Comparison of ENCODE assay signal across 8 cellular contexts in the genomic region with DNA sequence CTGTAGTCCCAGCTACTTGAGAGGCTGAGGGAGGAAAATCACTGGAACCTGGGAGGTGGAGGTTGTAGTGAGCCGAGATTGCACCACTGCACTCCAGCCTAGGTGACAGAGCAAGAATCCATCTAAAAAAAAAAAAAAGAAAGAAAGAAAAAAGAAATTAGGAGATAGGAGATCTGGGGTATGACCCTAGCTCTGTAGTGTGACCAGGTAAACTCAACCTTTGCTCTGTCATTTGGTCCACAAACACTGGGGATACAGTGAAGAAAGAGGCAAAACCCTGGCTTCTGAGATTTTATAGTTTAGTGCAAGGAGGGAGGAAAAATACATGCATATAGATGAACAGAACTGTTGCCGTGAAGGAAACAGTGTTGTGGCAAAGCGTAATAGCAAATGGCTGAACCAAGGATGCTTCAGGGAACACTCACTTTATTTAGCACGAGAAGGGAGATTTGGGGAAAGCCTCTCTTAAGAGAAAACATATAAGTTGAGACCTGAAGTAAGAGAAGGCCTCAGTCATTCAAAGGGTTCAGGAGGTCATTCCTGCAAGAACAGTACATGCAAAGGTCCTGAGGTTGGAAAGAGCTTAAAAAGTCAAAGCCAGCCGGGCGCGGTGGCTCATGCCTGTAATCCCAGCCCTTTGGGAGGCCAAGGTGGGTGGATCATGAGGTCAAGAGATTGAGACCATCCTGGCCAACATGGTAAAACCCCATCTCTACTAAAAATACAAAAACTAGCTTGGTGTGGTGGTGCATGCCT.
"Had no signal": no experiment of that assay in that cellular context is flagged by ENCODE, and none has a peak within 500 bp of the region (broad histone marks: within the 10 kb centered on the region; RNA-seq: fewer than 3 reads in every experiment).

No MANE protein-coding gene starts in this region.

- H3K4me2 ChIP-seq: GM23338 had no signal

- H3K4me1 ChIP-seq: HAP-1 had no signal

- H3K36me3 Mint-ChIP-seq: IgD-negative memory B cell had no signal

- ATAC-seq: GM23338, HCT116 had no signal

- H3K4me3 ChIP-seq: GM23338, HAP-1 had no signal

- H3K9me3 ChIP-seq: HAP-1 had no signal

- H3K27ac Mint-ChIP-seq: GM23338, IgD-negative memory B cell had no signal

- H2AFZ ChIP-seq: GM23338 had no signal

- H3K36me3 ChIP-seq: HAP-1 had no signal

- H3K9me3 Mint-ChIP-seq: GM23338 had no signal

- DNase-seq: KG1 had no signal

- H3K4me3 Mint-ChIP-seq: GM23338, IgD-negative memory B cell had no signal

- FAIRE-seq: H1, H54, HTR-8/SVneo had no signal
